ENCODE assay signal across 16 cellular contexts in the genomic region with DNA sequence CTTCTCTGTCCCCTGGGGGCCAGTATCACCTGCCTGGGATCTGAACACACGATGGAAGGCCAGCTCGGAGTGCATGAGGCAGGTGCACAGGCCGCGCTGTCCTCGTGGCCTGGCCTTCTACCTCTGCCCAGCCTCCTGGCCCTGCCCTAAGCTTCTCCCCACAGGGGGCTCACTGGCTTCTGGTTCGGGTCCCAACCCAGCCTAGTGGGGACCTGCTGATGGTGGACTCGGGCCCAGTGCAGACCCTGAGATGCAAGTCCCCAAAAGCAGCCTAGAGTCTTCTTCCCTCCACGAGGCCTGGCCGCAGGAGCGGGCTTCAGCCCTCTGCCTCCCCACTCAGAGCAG. TPM values are rescaled to one million over a fixed set of nuclear protein-coding genes. Genes with fewer than 3 reads are reported as not detected.
DNase-seq lines count a peak whose midpoint lies in the region; ATAC-seq and TF ChIP-seq lines count a peak whose summit lies in the region.
"Had no signal": no experiment of that assay in that cellular context is flagged by ENCODE, and none has a peak within 500 bp of the region (broad histone marks: within the 10 kb centered on the region; RNA-seq: fewer than 3 reads in every experiment).

No MANE protein-coding gene starts in this region.

- intact Hi-C loops in natural killer cell (cut with micrococcal nuclease) (no loop called here), ascending aorta (cut with DNase I) (loop anchor here (5.0 kb wide), 1 partner anchor 100 kb away; no protein-coding TSS in a partner anchor)

- H2BK15ac ChIP-seq in neuronal stem cell (ENCODE audit: low read length) = no peak overlapping the region

- no peak for TF ChIP-seq CTCF in natural killer cell (IDR thresholded peaks at IDR 0.05)
- no peak for TF ChIP-seq CTCF in ascending aorta (IDR thresholded peaks at IDR 0.05)
- TF ChIP-seq CTCF in BE2C (IDR thresholded peaks at IDR 0.05; ENCODE audit: low read depth, low read length) = no peak

- H3K79me1 ChIP-seq in neuronal stem cell (ENCODE audit: low read depth, low read length) = peaks cover 3% of the 10 kb centered on the region

- no peak overlapping the region for H2BK12ac ChIP-seq in neuronal stem cell (ENCODE audit: low read length)

- H3K4me3 Mint-ChIP-seq in natural killer cell treated with Interleukin-12 subunit alpha and Interleukin-12 subunit beta and Interleukin-15 and Interleukin-18, amount 100 ng/mL, for 72 hours = no peak overlapping the region
- no peak overlapping the region for H3K4me3 Mint-ChIP-seq in natural killer cell
- H3K4me3 Mint-ChIP-seq: CD8-positive, alpha-beta memory T cell had no signal

- H4K91ac ChIP-seq in neuronal stem cell (ENCODE audit: low read depth, low read length, poor library complexity) = no peak overlapping the region

- no peaks in the 10 kb centered on the region for H3K27me3 Mint-ChIP-seq in natural killer cell treated with Interleukin-12 subunit alpha and Interleukin-12 subunit beta and Interleukin-15 and Interleukin-18, amount 100 ng/mL, for 72 hours
- H3K27me3 Mint-ChIP-seq in natural killer cell (ENCODE audit: low read depth in 2 of 2) = peaks cover 0 to 12% of the 10 kb centered on the region in 2 donors

- WGBS in neuronal stem cell (ENCODE audit: extremely low coverage in 2 of 2, insufficient read length in 2 of 2, insufficient replicate concordance in 1 of 2), 2 donors = no CpG with 5 or more reads among the region's 10 CpGs

- no peak overlapping the region for H3K4me2 ChIP-seq in neuronal stem cell (ENCODE audit: insufficient read depth, low read length, poor library complexity, severe bottlenecking)
- H3K4me2 ChIP-seq: BLaER1 had no signal

- ATAC-seq in natural killer cell treated with Interleukin-12 subunit alpha and Interleukin-12 subunit beta and Interleukin-15 and Interleukin-18, amount 100 ng/mL, for 72 hours = no peak
- ATAC-seq in natural killer cell (no peak), HG03139 (IDR thresholded peaks at IDR 0.05; ENCODE audit: unreplicated experiment) (no peak)
- ATAC-seq: HCT116 had no signal

- no peak overlapping the region for H3K9ac ChIP-seq in neuronal stem cell (ENCODE audit: low read depth, low read length, poor library complexity)
- H3K9ac ChIP-seq: BLaER1 had no signal

- H3K27me3 ChIP-seq in ascending aorta = peaks cover 4% of the 10 kb centered on the region
- peaks cover 18 to 71% (median 23%) of the 10 kb centered on the region in 3 experiments for H3K27me3 ChIP-seq in neuronal stem cell (ENCODE audit: control insufficient read depth in 3 of 3, insufficient read depth in 3 of 3, low read depth in 1 of 3, low read length in 3 of 3)
- peaks cover 27% of the 10 kb centered on the region for H3K27me3 ChIP-seq in BE2C

- H3K4me3 ChIP-seq in ascending aorta (no peak overlapping the region), neuronal stem cell (ENCODE audit: low read length in 2 of 2) (no peak overlapping the region), BE2C (ENCODE audit: low read depth, low read length) (no peak overlapping the region)
- H3K4me3 ChIP-seq: BLaER1 had no signal

- no peak overlapping the region for H2AFZ ChIP-seq in neuronal stem cell (ENCODE audit: low read length)

- H2BK120ac ChIP-seq in neuronal stem cell (ENCODE audit: low read depth, low read length) = no peak overlapping the region

- H4K8ac ChIP-seq in neuronal stem cell (ENCODE audit: low read depth, low read length) = no peak overlapping the region

- peaks cover 4 to 16% of the 10 kb centered on the region in 2 donors for H3K4me1 Mint-ChIP-seq in natural killer cell treated with Interleukin-12 subunit alpha and Interleukin-12 subunit beta and Interleukin-15 and Interleukin-18, amount 100 ng/mL, for 72 hours (ENCODE audit: low read depth in 2 of 2)
- peaks cover 7 to 21% of the 10 kb centered on the region in 2 donors for H3K4me1 Mint-ChIP-seq in natural killer cell

- H3K4me1 ChIP-seq in ascending aorta (peaks cover 7 to 8% of the 10 kb centered on the region in 2 donors), neuronal stem cell (ENCODE audit: control insufficient read depth in 2 of 2, insufficient read depth in 1 of 2, low read depth in 1 of 2, low read length in 2 of 2) (peaks cover 2 to 4% of the 10 kb centered on the region in 2 donors), BE2C (no peaks in the 10 kb centered on the region)
- H3K4me1 ChIP-seq: Caco-2 had no signal

- peak overlapping the region; percentile 84 for H2AK5ac ChIP-seq in neuronal stem cell (ENCODE audit: low read depth, low read length)

- H3K36me3 Mint-ChIP-seq in natural killer cell treated with Interleukin-12 subunit alpha and Interleukin-12 subunit beta and Interleukin-15 and Interleukin-18, amount 100 ng/mL, for 72 hours = no peaks in the 10 kb centered on the region
- no peaks in the 10 kb centered on the region for H3K36me3 Mint-ChIP-seq in natural killer cell
- H3K36me3 Mint-ChIP-seq: CD8-positive, alpha-beta memory T cell had no signal

- no peak overlapping the region for H3K27ac Mint-ChIP-seq in natural killer cell treated with Interleukin-12 subunit alpha and Interleukin-12 subunit beta and Interleukin-15 and Interleukin-18, amount 100 ng/mL, for 72 hours
- H3K27ac Mint-ChIP-seq in natural killer cell = no peak overlapping the region
- H3K27ac Mint-ChIP-seq: CD8-positive, alpha-beta memory T cell had no signal

- no peak overlapping the region for H3K4ac ChIP-seq in neuronal stem cell (ENCODE audit: low read length)

- DNase-seq in natural killer cell treated with Interleukin-12 subunit alpha and Interleukin-12 subunit beta and Interleukin-15 and Interleukin-18, amount 100 ng/mL, for 72 hours (ENCODE audit: low spot score) = peak; percentile 58
- no peak for DNase-seq in natural killer cell
- peak; percentile 1 to 56 for DNase-seq in ascending aorta (ENCODE audit: low spot score in 2 of 2)
- DNase-seq in neuronal stem cell (ENCODE audit: low spot score) = no peak
- DNase-seq in BE2C = no peak
- DNase-seq in NCI-H2227 (lab: John Stamatoyannopoulos, UW; ENCODE audit: unreplicated experiment) = no peak
- DNase-seq: Caco-2; CD8-positive, alpha-beta memory T cell; DMS53; GF-D8 had no signal

- no peak overlapping the region for H3K23ac ChIP-seq in neuronal stem cell (ENCODE audit: low read depth, low read length, poor library complexity)

- no peak overlapping the region for H3K14ac ChIP-seq in neuronal stem cell (ENCODE audit: low read length)

- H3K36me3 ChIP-seq in ascending aorta (no peaks in the 10 kb centered on the region), neuronal stem cell (replicated peaks in 1 of 2; ENCODE audit: control insufficient read depth in 2 of 2, insufficient read depth in 2 of 2, low read length in 2 of 2) (peaks cover 0 to 3% of the 10 kb centered on the region in 2 donors), BE2C (no peaks in the 10 kb centered on the region)

- no peaks in the 10 kb centered on the region for H3K9me3 Mint-ChIP-seq in natural killer cell treated with Interleukin-12 subunit alpha and Interleukin-12 subunit beta and Interleukin-15 and Interleukin-18, amount 100 ng/mL, for 72 hours
- no peaks in the 10 kb centered on the region for H3K9me3 Mint-ChIP-seq in natural killer cell
- H3K9me3 Mint-ChIP-seq: CD8-positive, alpha-beta memory T cell had no signal

- no peak overlapping the region for H3K18ac ChIP-seq in neuronal stem cell (ENCODE audit: low read length)

- H3K9me3 ChIP-seq in ascending aorta = no peaks in the 10 kb centered on the region
- no peaks in the 10 kb centered on the region for H3K9me3 ChIP-seq in neuronal stem cell (replicated peaks in 1 of 2; ENCODE audit: control insufficient read depth in 2 of 2, insufficient read depth in 1 of 2, low read depth in 1 of 2, low read length in 2 of 2)
- H3K9me3 ChIP-seq in BE2C = no peaks in the 10 kb centered on the region
- H3K9me3 ChIP-seq: BLaER1, Caco-2 had no signal

- no peak overlapping the region for H2BK5ac ChIP-seq in neuronal stem cell (ENCODE audit: low read length)

- no peak overlapping the region for H3K27ac ChIP-seq in ascending aorta
- no peak overlapping the region for H3K27ac ChIP-seq in neuronal stem cell (replicated peaks; ENCODE audit: low read length)
- H3K27ac ChIP-seq: BLaER1, HL-60 had no signal

RNA-seq across cellular contexts. Expression of a gene that starts 3.4 kb away (rescaled TPM):
- total RNA-seq in natural killer cell treated with Interleukin-12 subunit alpha and Interleukin-12 subunit beta and Interleukin-15 and Interleukin-18, amount 100 ng/mL, for 72 hours = 1 to 10 TPM in 1 of 2 donors, under 1 TPM in 1; 0.20 to 3.8 TPM
- total RNA-seq in natural killer cell (1 to 10 TPM in 2 of 3 donors, under 1 TPM in 1; 0.33 to 4.8 (median 4.3) TPM), ascending aorta (3.3 TPM)
- 0.43 TPM for polyA plus RNA-seq in neuronal stem cell (2013, experiment 1 of 2)
- polyA plus RNA-seq in neuronal stem cell (2013, experiment 2 of 2) = 0.37 TPM
- polyA plus RNA-seq in BE2C (2012; ENCODE audit: insufficient read depth, insufficient read length, low read depth) = 0.43 TPM
- polyA plus RNA-seq: CD8-positive, alpha-beta memory T cell had no signal

RNA-seq across cellular contexts. Expression of a gene that starts 23.7 kb away (rescaled TPM):
- total RNA-seq in natural killer cell treated with Interleukin-12 subunit alpha and Interleukin-12 subunit beta and Interleukin-15 and Interleukin-18, amount 100 ng/mL, for 72 hours = not detected
- total RNA-seq in natural killer cell = not detected
- 28.2 TPM for total RNA-seq in ascending aorta
- polyA plus RNA-seq in neuronal stem cell (2013, experiment 1 of 2) = 0.06 TPM
- polyA plus RNA-seq in neuronal stem cell (2013, experiment 2 of 2) = 0.07 TPM
- 1.8 TPM for polyA plus RNA-seq in BE2C (2012; ENCODE audit: insufficient read depth, insufficient read length, low read depth)
- total RNA-seq: A673; CD8-positive, alpha-beta memory T cell; H4 had no signal
- polyA plus RNA-seq: CD8-positive, alpha-beta memory T cell had no signal

RNA-seq across cellular contexts. Expression of a gene that starts 41.4 kb away (rescaled TPM):
- total RNA-seq in natural killer cell treated with Interleukin-12 subunit alpha and Interleukin-12 subunit beta and Interleukin-15 and Interleukin-18, amount 100 ng/mL, for 72 hours = 10 to 100 TPM; 75.8 to 99.7 TPM
- total RNA-seq in natural killer cell (100 to 1,000 TPM; 146 to 200 (median 183) TPM), ascending aorta (22.6 TPM)
- polyA plus RNA-seq in neuronal stem cell (2013, experiment 1 of 2) = 21.1 TPM
- 19.3 TPM for polyA plus RNA-seq in neuronal stem cell (2013, experiment 2 of 2)
- 46.4 TPM for polyA plus RNA-seq in BE2C (2012; ENCODE audit: insufficient read depth, insufficient read length, low read depth)

Comparison
In these comparisons a context has a peak if more than half of its experiments do, and no peak if none do; other contexts are left out.
1. DNase-seq: peak in natural killer cell treated with Interleukin-12 subunit alpha and Interleukin-12 subunit beta and Interleukin-15 and Interleukin-18, amount 100 ng/mL, for 72 hours (single experiment) and ascending aorta (2 of 2); none in natural killer cell (single experiment), neuronal stem cell (single experiment), BE2C (single experiment) and NCI-H2227 (single experiment).
2. RNA of a gene that starts 23.7 kb away (total RNA-seq): 28.2 TPM in ascending aorta (single experiment); not detected in natural killer cell treated with Interleukin-12 subunit alpha and Interleukin-12 subunit beta and Interleukin-15 and Interleukin-18, amount 100 ng/mL, for 72 hours and not detected in natural killer cell; every median in the first group is over 10 times any median in the second.